ENCODE assay signal across 8 cellular contexts in genomic region chr12:124992874-124993567, GRCh38. TPM values are rescaled to one million over a fixed set of nuclear protein-coding genes. Genes with fewer than 3 reads are reported as not detected.
DNase-seq lines count a peak whose midpoint lies in the region; ATAC-seq and TF ChIP-seq lines count a peak whose summit lies in the region.

No MANE protein-coding gene starts in this region.

- H3K4me2 ChIP-seq in BLaER1: peak overlapping the region; percentile 95
- peak overlapping the region; percentile 88 for H3K4me2 ChIP-seq in osteoblast (ENCODE audit: insufficient read depth, low read length)

- DNase-seq in KBM-7 (peak; percentile 90), OCI-M1 (lab: John Stamatoyannopoulos, UW) (peak; percentile 95), activated T-cell treated with anti-CD3 and anti-CD28 coated beads for 24 hours (ENCODE audit: low read depth) (peak; percentile 78), fibroblast of mammary gland (ENCODE audit: low read depth) (peak; percentile 36), osteoblast (ENCODE audit: insufficient read length, low spot score, missing footprints) (peak; percentile 84), thyroid gland (peak; percentile 65 to 66)

- H3K9me3 ChIP-seq in BLaER1 (no peaks in the 10 kb centered on the region), osteoblast (ENCODE audit: low read depth, low read length) (no peaks in the 10 kb centered on the region), thyroid gland (no peaks in the 10 kb centered on the region)

- no peak for TF ChIP-seq POLR2A in thyroid gland (IDR thresholded peaks at IDR 0.05)

- peaks cover 42% of the 10 kb centered on the region for H3K4me1 ChIP-seq in BLaER1
- peaks cover 19% of the 10 kb centered on the region for H3K4me1 ChIP-seq in osteoblast (ENCODE audit: insufficient read depth, low read length)
- peaks cover 6 to 20% of the 10 kb centered on the region in 2 donors for H3K4me1 ChIP-seq in thyroid gland

- in situ Hi-C loops in KBM-7 (cut with MboI; ENCODE audit: low pct_unique_long_range_greater_than_20kb, low sequenced_read_pairs): no loop called here

- H3K36me3 ChIP-seq in BLaER1: peaks cover 12% of the 10 kb centered on the region; the same call in 1 of the 2 replicates
- no peaks in the 10 kb centered on the region for H3K36me3 ChIP-seq in osteoblast (ENCODE audit: insufficient read depth, low read length)
- H3K36me3 ChIP-seq in thyroid gland: no peaks in the 10 kb centered on the region

- H3K9ac ChIP-seq in BLaER1: peak overlapping the region; percentile 90

- H3K27me3 ChIP-seq in BLaER1 (no peaks in the 10 kb centered on the region), osteoblast (ENCODE audit: insufficient read depth, low read length) (no peaks in the 10 kb centered on the region), thyroid gland (no peaks in the 10 kb centered on the region)

- TF ChIP-seq CTCF in fibroblast of mammary gland (conservative IDR thresholded peaks at IDR 0.05; ENCODE audit: control insufficient read depth, insufficient read depth, low read depth, low read length) (peak; percentile 20), osteoblast (IDR thresholded peaks at IDR 0.05; ENCODE audit: extremely low read depth, low read depth, low read length) (no peak), thyroid gland (IDR thresholded peaks at IDR 0.05) (peak in 2 of 6 experiments; percentile 16 to 31)

- intact Hi-C loops in thyroid gland (cut with DNase I): loop anchor here (5.0 kb wide), 1 partner anchor 74 kb away; the partner anchor contains the start of gene AACS

- H3K79me2 ChIP-seq in osteoblast (ENCODE audit: insufficient read depth, low read length): peaks cover 9% of the 10 kb centered on the region

- H4K20me1 ChIP-seq in BLaER1 (peaks cover 35% of the 10 kb centered on the region), osteoblast (ENCODE audit: insufficient read depth, low read length) (no peaks in the 10 kb centered on the region)

- peak overlapping the region; percentile 77 for H2AFZ ChIP-seq in osteoblast (ENCODE audit: low read length)

- peak; percentile 29 for ATAC-seq in GM19397 (IDR thresholded peaks at IDR 0.05; ENCODE audit: unreplicated experiment)

- H3K27ac ChIP-seq in BLaER1 (peak overlapping the region; percentile 92; the same call in 1 of the 2 replicates), osteoblast (ENCODE audit: low read depth, low read length) (no peak overlapping the region), thyroid gland (no peak overlapping the region)

- 1 to 3% methylated on average over 18 to 21 of the region's 23 CpGs for WGBS in thyroid gland, 2 donors

- H3K4me3 ChIP-seq in BLaER1: peak overlapping the region; percentile 94
- peak overlapping the region; percentile 47 for H3K4me3 ChIP-seq in fibroblast of mammary gland (ENCODE audit: control insufficient read depth, low read depth, low read length)
- peak overlapping the region; percentile 74 for H3K4me3 ChIP-seq in osteoblast (ENCODE audit: insufficient read depth, low read length)
- peak overlapping the region in 2 of 3 donors; percentile 20 to 59 for H3K4me3 ChIP-seq in thyroid gland (replicated peaks in 1 of 3)

RNA-seq across cellular contexts. Expression of gene BRI3BP, which starts 0.4 kb away (rescaled TPM):
- total RNA-seq in osteoblast (2.1 and 2.2 TPM in 2 replicates), thyroid gland (10 to 100 TPM in 1 of 4 donors, 1 to 10 TPM in 3; 3.8 to 11.1 (median 7.7) TPM)

RNA-seq across cellular contexts. Expression of gene DHX37, which starts 4.1 kb away (rescaled TPM):
- 14.1 and 16.6 TPM in 2 replicates for total RNA-seq in osteoblast
- 10 to 100 TPM in 2 of 4 donors, 1 to 10 TPM in 2; 8.3 to 16.0 (median 10.1) TPM for total RNA-seq in thyroid gland

Comparison
In these comparisons a context has a peak if more than half of its experiments do, and no peak if none do; other contexts are left out.
1. H3K4me3 ChIP-seq: peak in every context shown above with its lines; median percentile 94 in BLaER1; 74 in osteoblast; 47 in fibroblast of mammary gland; 40 in thyroid gland.
2. DNase-seq: peak in every context shown above with its lines; median percentile 95 in OCI-M1; 90 in KBM-7; 84 in osteoblast; 78 in activated T-cell treated with anti-CD3 and anti-CD28 coated beads for 24 hours; 66 in thyroid gland; 36 in fibroblast of mammary gland.